11 cellular contexts compared by ENCODE assay signal in genomic region chr9:136091582-136092352, GRCh38. TPM values are rescaled to one million over a fixed set of nuclear protein-coding genes. Genes with fewer than 3 reads are reported as not detected.
DNase-seq lines count a peak whose midpoint lies in the region; ATAC-seq and TF ChIP-seq lines count a peak whose summit lies in the region.
"Had no signal": no experiment of that assay in that cellular context is flagged by ENCODE, and none has a peak within 500 bp of the region (broad histone marks: within the 10 kb centered on the region; RNA-seq: fewer than 3 reads in every experiment).

No MANE protein-coding gene starts in this region.

- H3K27me3 ChIP-seq in uterus = no peaks in the 10 kb centered on the region

- ATAC-seq in Right ventricle myocardium inferior (no peak), GM19328 (IDR thresholded peaks at IDR 0.05; ENCODE audit: unreplicated experiment) (no peak), GM21786 (IDR thresholded peaks at IDR 0.05; ENCODE audit: unreplicated experiment) (no peak)

- H3K4me3 ChIP-seq in mesodermal cell (ENCODE audit: extremely low read depth, insufficient read depth, low read length, poor library complexity, severe bottlenecking) (peak overlapping the region; percentile 1), uterus (peak overlapping the region in 1 of 2 donors; percentile 2)

- in situ Hi-C loops in T47D (cut with HindIII; ENCODE audit: low pct_unique_long_range_greater_than_20kb, low sequenced_read_pairs) = no loop called here

- no peak overlapping the region for H3K27ac ChIP-seq in mesodermal cell (ENCODE audit: low read depth, low read length, severe bottlenecking)
- H3K27ac ChIP-seq in uterus = peak overlapping the region; percentile 82 to 93

- TF ChIP-seq POLR2A in uterus (IDR thresholded peaks at IDR 0.05) = no peak

- no peaks in the 10 kb centered on the region for H3K9me3 ChIP-seq in mesodermal cell (ENCODE audit: control insufficient read depth, low read length)
- no peaks in the 10 kb centered on the region for H3K9me3 ChIP-seq in uterus

- WGBS in mesodermal cell (ENCODE audit: insufficient coverage in 2 of 2), 2 experiments = 85 to 90% methylated on average over 16 to 17 of the region's 20 CpGs

- DNase-seq in Right ventricle myocardium inferior (ENCODE audit: missing footprints) (peak; percentile 65), cardiac septum (ENCODE audit: low spot score) (no peak), T47D (ENCODE audit: low read depth in 1 of 2, low spot score in 1 of 2) (peak; percentile 60 to 98), uterus (no peak)
- DNase-seq in stimulated activated CD4-positive, alpha-beta T cell treated with anti-CD3 and anti-CD28 coated beads, Interleukin-4, amount 100 ng/mL, for 1 hour = no peak
- DNase-seq: activated effector memory CD4-positive, alpha-beta T cell treated with Interleukin-2 at 50 U/mL for 16 hours; NK-92 treated with Interleukin-12 subunit alpha and Interleukin-12 subunit beta, amount 100 ng/mL, for 24 hours; stimulated activated naive CD4-positive, alpha-beta T cell had no signal

- H3K4me1 ChIP-seq in mesodermal cell (ENCODE audit: control insufficient read depth, insufficient read depth, low read length, poor library complexity, severe bottlenecking) = peaks cover 45% of the 10 kb centered on the region
- H3K4me1 ChIP-seq in uterus = peaks cover 0 to 44% of the 10 kb centered on the region in 2 donors

- intact Hi-C loops in Right ventricle myocardium inferior (cut with DNase I) = loop anchor here (5.0 kb wide), 1 partner anchor 39 kb away; no protein-coding TSS in a partner anchor
- intact Hi-C loops in cardiac septum (cut with DNase I) = loop anchor here (5.0 kb wide), 1 partner anchor 39 kb away; no protein-coding TSS in a partner anchor
- intact Hi-C loops in uterus (cut with DNase I; ENCODE audit: low total_unique reads) = no loop called here

- no peaks in the 10 kb centered on the region for H3K36me3 ChIP-seq in mesodermal cell (ENCODE audit: control insufficient read depth, insufficient read depth, low read length)
- H3K36me3 ChIP-seq in uterus = no peaks in the 10 kb centered on the region

- no peak for TF ChIP-seq CTCF in uterus (IDR thresholded peaks at IDR 0.05)

RNA-seq across cellular contexts. Expression of gene NACC2, which starts 3.3 kb away (rescaled TPM):
- 37.0 TPM for total RNA-seq in Right ventricle myocardium inferior
- 57.8 TPM for total RNA-seq in cardiac septum
- 16.2 TPM for polyA plus RNA-seq in mesodermal cell (2013, experiment 1 of 2)
- polyA plus RNA-seq in mesodermal cell (2013, experiment 2 of 2) = 14.8 TPM
- 10 to 100 TPM in 3 of 4 donors, 1 to 10 TPM in 1; 8.2 to 57.5 (median 19.1) TPM for total RNA-seq in uterus

RNA-seq across cellular contexts. Expression of gene TMEM250, which starts 26.9 kb away (rescaled TPM):
- total RNA-seq in Right ventricle myocardium inferior = 18.7 TPM
- 19.8 TPM for total RNA-seq in cardiac septum
- polyA plus RNA-seq in mesodermal cell (2013, experiment 1 of 2) = 22.4 TPM
- polyA plus RNA-seq in mesodermal cell (2013, experiment 2 of 2) = 18.7 TPM
- 10 to 100 TPM; 14.7 to 42.0 (median 28.0) TPM for total RNA-seq in uterus

Comparison
In these comparisons a context has a peak if more than half of its experiments do, and no peak if none do; other contexts are left out.
1. DNase-seq: peak in Right ventricle myocardium inferior (single experiment) and T47D (2 of 2); none in cardiac septum (single experiment), uterus (0 of 2) and stimulated activated CD4-positive, alpha-beta T cell treated with anti-CD3 and anti-CD28 coated beads, Interleukin-4, amount 100 ng/mL, for 1 hour (single experiment).